In the genomic region with DNA sequence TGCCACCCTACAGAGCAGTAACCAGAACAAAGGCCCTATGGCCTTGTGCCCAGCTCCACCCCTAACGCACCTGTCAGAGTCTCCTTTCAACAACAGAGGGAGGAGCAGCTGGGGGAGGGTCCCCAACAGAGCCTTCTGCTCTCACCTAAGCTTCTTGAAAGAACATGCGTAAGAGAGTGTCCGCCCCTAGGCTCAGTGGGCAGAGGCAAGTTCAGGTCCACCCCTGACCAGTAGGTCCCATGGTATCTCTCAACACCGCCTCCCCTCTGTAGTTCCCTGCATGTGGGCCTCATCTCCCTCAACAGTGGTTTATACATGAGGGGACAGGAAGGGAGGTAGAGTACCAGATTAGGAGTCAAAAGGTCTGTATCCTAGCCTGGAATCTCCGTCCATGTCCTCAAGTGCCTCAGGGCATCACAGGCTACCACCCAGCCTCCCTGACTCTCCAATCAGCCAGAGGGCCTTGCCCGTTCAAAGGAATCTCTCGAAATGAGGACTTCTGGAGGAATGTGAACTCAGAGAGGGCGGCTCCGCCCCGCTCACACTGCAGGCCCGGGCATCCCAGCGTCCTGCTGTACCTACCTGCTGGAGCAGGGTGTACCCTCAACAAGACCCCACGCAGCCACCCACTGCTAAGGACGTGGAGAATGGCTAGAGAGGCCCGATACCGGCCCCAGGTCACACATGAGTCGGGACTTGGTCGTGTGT, we compare ENCODE assay signal across 2 cellular contexts.
TF ChIP-seq lines count a peak whose summit lies in the region.

No MANE protein-coding gene starts in this region.

TF ChIP-seq in SK-N-SH treated with all-trans-retinoic acid at 6 μM for 48 hours, 23 proteins besides CTCF, POLR2A, EP300 and RAD21 (continued from another document):
- no peak for TF ChIP-seq PPARA (CRISPR knock-in tag; IDR thresholded peaks at IDR 0.05; ENCODE audit: borderline replicate concordance)
- TF ChIP-seq, protein P1, sequence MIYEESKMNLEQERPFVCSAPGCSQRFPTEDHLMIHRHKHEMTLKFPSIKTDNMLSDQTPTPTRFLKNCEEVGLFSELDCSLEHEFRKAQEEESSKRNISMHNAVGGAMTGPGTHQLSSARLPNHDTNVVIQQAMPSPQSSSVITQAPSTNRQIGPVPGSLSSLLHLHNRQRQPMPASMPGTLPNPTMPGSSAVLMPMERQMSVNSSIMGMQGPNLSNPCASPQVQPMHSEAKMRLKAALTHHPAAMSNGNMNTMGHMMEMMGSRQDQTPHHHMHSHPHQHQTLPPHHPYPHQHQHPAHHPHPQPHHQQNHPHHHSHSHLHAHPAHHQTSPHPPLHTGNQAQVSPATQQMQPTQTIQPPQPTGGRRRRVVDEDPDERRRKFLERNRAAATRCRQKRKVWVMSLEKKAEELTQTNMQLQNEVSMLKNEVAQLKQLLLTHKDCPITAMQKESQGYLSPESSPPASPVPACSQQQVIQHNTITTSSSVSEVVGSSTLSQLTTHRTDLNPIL (CRISPR knock-in tag; IDR thresholded peaks at IDR 0.05; ENCODE audit: low read depth) = no peak
- TF ChIP-seq TSHZ2 (CRISPR knock-in tag; IDR thresholded peaks at IDR 0.05) = no peak
- TF ChIP-seq ZNF565 (CRISPR knock-in tag; conservative IDR thresholded peaks at IDR 0.05; ENCODE audit: low read depth) = no peak
- TF ChIP-seq ESRRG (CRISPR knock-in tag; IDR thresholded peaks at IDR 0.05) = no peak
- no peak for TF ChIP-seq GLIS3 (CRISPR knock-in tag; IDR thresholded peaks at IDR 0.05)
- TF ChIP-seq, protein P2, sequence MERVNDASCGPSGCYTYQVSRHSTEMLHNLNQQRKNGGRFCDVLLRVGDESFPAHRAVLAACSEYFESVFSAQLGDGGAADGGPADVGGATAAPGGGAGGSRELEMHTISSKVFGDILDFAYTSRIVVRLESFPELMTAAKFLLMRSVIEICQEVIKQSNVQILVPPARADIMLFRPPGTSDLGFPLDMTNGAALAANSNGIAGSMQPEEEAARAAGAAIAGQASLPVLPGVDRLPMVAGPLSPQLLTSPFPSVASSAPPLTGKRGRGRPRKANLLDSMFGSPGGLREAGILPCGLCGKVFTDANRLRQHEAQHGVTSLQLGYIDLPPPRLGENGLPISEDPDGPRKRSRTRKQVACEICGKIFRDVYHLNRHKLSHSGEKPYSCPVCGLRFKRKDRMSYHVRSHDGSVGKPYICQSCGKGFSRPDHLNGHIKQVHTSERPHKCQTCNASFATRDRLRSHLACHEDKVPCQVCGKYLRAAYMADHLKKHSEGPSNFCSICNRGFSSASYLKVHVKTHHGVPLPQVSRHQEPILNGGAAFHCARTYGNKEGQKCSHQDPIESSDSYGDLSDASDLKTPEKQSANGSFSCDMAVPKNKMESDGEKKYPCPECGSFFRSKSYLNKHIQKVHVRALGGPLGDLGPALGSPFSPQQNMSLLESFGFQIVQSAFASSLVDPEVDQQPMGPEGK (CRISPR knock-in tag; IDR thresholded peaks at IDR 0.05; ENCODE audit: borderline replicate concordance) = no peak
- TF ChIP-seq ISL1 (CRISPR knock-in tag; IDR thresholded peaks at IDR 0.05) = no peak

TF ChIP-seq in neural cell, 6 proteins besides CTCF, POLR2A, EP300 and RAD21 (continued from another document):
- TF ChIP-seq TAF1 (IDR thresholded peaks at IDR 0.05; ENCODE audit: low read depth) (no peak), EZH2 (IDR thresholded peaks at IDR 0.05; ENCODE audit: borderline replicate concordance, insufficient read depth, low read length, poor library complexity, severe bottlenecking) (no peak)
